Comparison of ENCODE assay signal across 20 cellular contexts in genomic region chr2:18483896-18484295, GRCh38.
DNase-seq lines count a peak whose midpoint lies in the region; ATAC-seq, FAIRE-seq and TF ChIP-seq lines count a peak whose summit lies in the region.
"Had no signal": no experiment of that assay in that cellular context is flagged by ENCODE, and none has a peak within 500 bp of the region (broad histone marks: within the 10 kb centered on the region; RNA-seq: fewer than 3 reads in every experiment).

No MANE protein-coding gene starts in this region.

- TF ChIP-seq CTCF in fibroblast of pulmonary artery (IDR thresholded peaks at IDR 0.05; ENCODE audit: low read length, missing control alignments) = no peak
- TF ChIP-seq CTCF in lower leg skin (IDR thresholded peaks at IDR 0.05) = no peak

- TF ChIP-seq POLR2A in lower leg skin (IDR thresholded peaks at IDR 0.05) = no peak

- no peak for FAIRE-seq in RCC 7860 (lab: Jason Lieb, UNC)
- FAIRE-seq: GM12878, GM19239, H1 had no signal

- DNase-seq in DMS 273 treated with DMSO at 0.1 percent for 48 hours (lab: John Stamatoyannopoulos, UW) (peak; percentile 29), NCI-H69 (lab: John Stamatoyannopoulos, UW) (peak; percentile 23), fibroblast of pulmonary artery (ENCODE audit: low read depth) (peak; percentile 10), lower leg skin (ENCODE audit: low spot score in 2 of 2) (peak; percentile 74 to 87), RCC 7860 (ENCODE audit: low spot score) (no peak), NCI-H526 (lab: John Stamatoyannopoulos, UW) (no peak)
- DNase-seq: ACHN, AML-193, GDM1, KBM-7, NCI-H1105, NCI-H1694, NCI-H510A had no signal

- ATAC-seq in HG03460 (IDR thresholded peaks at IDR 0.05; ENCODE audit: unreplicated experiment) (no peak), GM21786 (IDR thresholded peaks at IDR 0.05; ENCODE audit: unreplicated experiment) (no peak)
- ATAC-seq: GM12878 had no signal

- 50 to 59% methylated on average over 3 of the region's 3 CpGs for WGBS in lower leg skin, 2 donors

- H3K4me3 ChIP-seq in fibroblast of pulmonary artery (replicated peaks; ENCODE audit: low read depth, low read length) = no peak overlapping the region
- no peak overlapping the region for H3K4me3 ChIP-seq in lower leg skin (ENCODE audit: low read depth, poor library complexity, severe bottlenecking)
- H3K4me3 ChIP-seq: GM12878, PC-9, SJSA1 had no signal

- intact Hi-C loops in lower leg skin (cut with DNase I; ENCODE audit: low total_unique reads) = no loop called here

Comparison
In these comparisons a context has a peak if more than half of its experiments do, and no peak if none do; other contexts are left out.
1. DNase-seq: peak in DMS 273 treated with DMSO at 0.1 percent for 48 hours (single experiment), NCI-H69 (single experiment), fibroblast of pulmonary artery (single experiment) and lower leg skin (2 of 2); none in RCC 7860 (single experiment) and NCI-H526 (0 of 2).